In the genomic region with DNA sequence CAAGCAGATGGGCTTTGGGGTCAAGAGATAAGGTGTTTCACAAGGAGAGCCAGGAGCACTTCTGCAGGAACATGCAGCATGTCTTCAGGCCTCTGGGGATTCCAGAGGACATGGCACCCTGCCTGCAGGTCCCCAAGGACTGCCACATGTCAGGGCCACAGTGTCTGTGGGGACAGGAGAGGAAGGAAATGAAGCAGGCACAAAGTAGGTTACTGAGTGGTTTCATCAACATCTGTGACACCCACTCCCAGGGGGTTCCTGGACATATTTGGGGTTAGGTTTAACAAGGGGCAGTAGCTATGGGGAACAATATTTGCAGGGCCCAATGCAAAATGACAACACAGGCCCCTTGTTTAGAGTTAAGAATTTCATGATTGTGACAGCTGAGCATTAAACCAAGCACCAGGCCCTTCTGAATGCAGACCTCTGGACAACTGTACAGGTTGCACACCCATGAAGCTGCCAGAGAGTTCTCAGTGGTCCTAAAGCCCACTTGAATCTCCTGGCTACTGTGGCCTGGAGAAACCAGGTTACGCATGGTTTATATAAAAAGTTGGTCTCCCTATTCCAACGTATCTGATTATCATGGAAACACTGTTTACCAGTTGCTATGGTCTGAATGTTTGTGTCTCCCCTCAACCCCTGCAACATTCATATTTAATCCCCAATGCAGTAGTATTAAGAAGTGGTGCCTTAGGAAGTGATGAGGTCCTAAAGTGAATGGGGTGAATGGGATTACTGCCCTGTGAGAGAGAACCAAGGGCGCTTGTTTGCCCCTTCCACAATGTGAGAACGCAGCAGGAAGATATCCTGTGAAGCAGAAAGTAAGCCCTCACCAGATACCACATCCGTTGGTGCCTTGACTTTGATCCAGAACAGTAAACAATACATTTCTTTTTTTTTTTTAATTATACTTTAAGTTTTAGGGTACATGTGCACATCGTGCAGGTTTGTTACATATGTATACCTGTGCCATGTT, we compare ENCODE assay signal across 1 cellular context.
TF ChIP-seq lines count a peak whose summit lies in the region.

No MANE protein-coding gene starts in this region.

TF ChIP-seq in SK-N-SH treated with all-trans-retinoic acid at 6 μM for 48 hours, 23 proteins besides CTCF, POLR2A, EP300 and RAD21 (continued from another document):
- TF ChIP-seq, protein P1, sequence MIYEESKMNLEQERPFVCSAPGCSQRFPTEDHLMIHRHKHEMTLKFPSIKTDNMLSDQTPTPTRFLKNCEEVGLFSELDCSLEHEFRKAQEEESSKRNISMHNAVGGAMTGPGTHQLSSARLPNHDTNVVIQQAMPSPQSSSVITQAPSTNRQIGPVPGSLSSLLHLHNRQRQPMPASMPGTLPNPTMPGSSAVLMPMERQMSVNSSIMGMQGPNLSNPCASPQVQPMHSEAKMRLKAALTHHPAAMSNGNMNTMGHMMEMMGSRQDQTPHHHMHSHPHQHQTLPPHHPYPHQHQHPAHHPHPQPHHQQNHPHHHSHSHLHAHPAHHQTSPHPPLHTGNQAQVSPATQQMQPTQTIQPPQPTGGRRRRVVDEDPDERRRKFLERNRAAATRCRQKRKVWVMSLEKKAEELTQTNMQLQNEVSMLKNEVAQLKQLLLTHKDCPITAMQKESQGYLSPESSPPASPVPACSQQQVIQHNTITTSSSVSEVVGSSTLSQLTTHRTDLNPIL (CRISPR knock-in tag; IDR thresholded peaks at IDR 0.05; ENCODE audit: low read depth), result no peak
- no peak for TF ChIP-seq RARB (CRISPR knock-in tag; IDR thresholded peaks at IDR 0.05)
- TF ChIP-seq OSR1 (CRISPR knock-in tag; IDR thresholded peaks at IDR 0.05), result no peak
- TF ChIP-seq, protein P2, sequence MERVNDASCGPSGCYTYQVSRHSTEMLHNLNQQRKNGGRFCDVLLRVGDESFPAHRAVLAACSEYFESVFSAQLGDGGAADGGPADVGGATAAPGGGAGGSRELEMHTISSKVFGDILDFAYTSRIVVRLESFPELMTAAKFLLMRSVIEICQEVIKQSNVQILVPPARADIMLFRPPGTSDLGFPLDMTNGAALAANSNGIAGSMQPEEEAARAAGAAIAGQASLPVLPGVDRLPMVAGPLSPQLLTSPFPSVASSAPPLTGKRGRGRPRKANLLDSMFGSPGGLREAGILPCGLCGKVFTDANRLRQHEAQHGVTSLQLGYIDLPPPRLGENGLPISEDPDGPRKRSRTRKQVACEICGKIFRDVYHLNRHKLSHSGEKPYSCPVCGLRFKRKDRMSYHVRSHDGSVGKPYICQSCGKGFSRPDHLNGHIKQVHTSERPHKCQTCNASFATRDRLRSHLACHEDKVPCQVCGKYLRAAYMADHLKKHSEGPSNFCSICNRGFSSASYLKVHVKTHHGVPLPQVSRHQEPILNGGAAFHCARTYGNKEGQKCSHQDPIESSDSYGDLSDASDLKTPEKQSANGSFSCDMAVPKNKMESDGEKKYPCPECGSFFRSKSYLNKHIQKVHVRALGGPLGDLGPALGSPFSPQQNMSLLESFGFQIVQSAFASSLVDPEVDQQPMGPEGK (CRISPR knock-in tag; IDR thresholded peaks at IDR 0.05; ENCODE audit: borderline replicate concordance), result no peak
- TF ChIP-seq GLIS3 (CRISPR knock-in tag; IDR thresholded peaks at IDR 0.05), result no peak
- TF ChIP-seq ZFP30 (CRISPR knock-in tag; IDR thresholded peaks at IDR 0.05), result no peak
- TF ChIP-seq, protein P3, sequence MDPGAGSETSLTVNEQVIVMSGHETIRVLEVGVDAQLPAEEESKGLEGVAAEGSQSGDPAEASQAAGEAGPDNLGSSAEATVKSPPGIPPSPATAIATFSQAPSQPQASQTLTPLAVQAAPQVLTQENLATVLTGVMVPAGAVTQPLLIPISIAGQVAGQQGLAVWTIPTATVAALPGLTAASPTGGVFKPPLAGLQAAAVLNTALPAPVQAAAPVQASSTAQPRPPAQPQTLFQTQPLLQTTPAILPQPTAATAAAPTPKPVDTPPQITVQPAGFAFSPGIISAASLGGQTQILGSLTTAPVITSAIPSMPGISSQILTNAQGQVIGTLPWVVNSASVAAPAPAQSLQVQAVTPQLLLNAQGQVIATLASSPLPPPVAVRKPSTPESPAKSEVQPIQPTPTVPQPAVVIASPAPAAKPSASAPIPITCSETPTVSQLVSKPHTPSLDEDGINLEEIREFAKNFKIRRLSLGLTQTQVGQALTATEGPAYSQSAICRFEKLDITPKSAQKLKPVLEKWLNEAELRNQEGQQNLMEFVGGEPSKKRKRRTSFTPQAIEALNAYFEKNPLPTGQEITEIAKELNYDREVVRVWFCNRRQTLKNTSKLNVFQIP (CRISPR knock-in tag; IDR thresholded peaks at IDR 0.05; ENCODE audit: borderline replicate concordance, low read depth), result no peak
- TF ChIP-seq ARNTL (CRISPR knock-in tag; IDR thresholded peaks at IDR 0.05; ENCODE audit: borderline replicate concordance, low read depth), result no peak
- no peak for TF ChIP-seq ZFP3 (CRISPR knock-in tag; IDR thresholded peaks at IDR 0.05)
- TF ChIP-seq TOX (CRISPR knock-in tag; IDR thresholded peaks at IDR 0.05; ENCODE audit: borderline replicate concordance), result no peak
- no peak for TF ChIP-seq PPARA (CRISPR knock-in tag; IDR thresholded peaks at IDR 0.05; ENCODE audit: borderline replicate concordance)
- TF ChIP-seq, protein P4, sequence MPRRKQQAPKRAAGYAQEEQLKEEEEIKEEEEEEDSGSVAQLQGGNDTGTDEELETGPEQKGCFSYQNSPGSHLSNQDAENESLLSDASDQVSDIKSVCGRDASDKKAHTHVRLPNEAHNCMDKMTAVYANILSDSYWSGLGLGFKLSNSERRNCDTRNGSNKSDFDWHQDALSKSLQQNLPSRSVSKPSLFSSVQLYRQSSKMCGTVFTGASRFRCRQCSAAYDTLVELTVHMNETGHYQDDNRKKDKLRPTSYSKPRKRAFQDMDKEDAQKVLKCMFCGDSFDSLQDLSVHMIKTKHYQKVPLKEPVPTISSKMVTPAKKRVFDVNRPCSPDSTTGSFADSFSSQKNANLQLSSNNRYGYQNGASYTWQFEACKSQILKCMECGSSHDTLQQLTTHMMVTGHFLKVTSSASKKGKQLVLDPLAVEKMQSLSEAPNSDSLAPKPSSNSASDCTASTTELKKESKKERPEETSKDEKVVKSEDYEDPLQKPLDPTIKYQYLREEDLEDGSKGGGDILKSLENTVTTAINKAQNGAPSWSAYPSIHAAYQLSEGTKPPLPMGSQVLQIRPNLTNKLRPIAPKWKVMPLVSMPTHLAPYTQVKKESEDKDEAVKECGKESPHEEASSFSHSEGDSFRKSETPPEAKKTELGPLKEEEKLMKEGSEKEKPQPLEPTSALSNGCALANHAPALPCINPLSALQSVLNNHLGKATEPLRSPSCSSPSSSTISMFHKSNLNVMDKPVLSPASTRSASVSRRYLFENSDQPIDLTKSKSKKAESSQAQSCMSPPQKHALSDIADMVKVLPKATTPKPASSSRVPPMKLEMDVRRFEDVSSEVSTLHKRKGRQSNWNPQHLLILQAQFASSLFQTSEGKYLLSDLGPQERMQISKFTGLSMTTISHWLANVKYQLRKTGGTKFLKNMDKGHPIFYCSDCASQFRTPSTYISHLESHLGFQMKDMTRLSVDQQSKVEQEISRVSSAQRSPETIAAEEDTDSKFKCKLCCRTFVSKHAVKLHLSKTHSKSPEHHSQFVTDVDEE (CRISPR knock-in tag; IDR thresholded peaks at IDR 0.05), result no peak
